In the genomic region with DNA sequence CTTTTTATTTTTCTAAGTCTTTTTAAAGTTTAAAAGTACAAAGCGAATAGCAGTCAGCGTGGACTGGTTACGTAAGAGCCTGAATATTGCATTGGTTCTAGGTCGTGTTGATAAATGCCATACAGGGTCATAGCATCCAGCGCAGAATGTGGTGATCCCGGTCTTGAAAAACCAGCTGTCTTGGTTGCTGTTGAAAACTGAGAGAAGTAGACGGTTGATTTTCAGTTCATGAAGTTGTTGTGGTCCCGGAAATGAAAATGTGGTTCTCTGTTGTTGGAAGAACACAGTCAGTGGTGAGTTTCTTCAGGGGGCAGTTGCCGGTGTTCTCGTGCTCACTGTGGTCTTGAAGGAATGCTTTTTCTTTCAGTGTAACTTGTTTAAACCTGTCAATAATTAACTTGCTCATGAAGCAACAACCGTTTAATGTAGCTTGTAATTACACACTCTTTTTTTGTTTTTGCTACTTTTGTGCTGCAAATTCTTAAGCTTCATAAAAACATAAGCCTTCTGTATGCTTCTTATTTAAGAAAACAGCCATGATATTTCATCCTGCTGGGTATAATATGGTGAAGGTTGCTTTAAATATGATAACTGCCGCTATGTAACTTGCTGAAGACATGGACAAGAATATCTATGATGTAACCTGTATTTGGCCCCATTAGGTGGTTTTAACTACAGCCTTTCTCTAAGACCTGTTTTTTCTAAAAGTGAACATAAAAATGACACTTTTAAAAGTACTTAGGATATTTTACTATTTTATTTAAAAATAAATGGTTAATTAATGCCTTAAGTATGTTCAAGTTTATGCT, we compare ENCODE assay signal across 10 cellular contexts.
DNase-seq lines count a peak whose midpoint lies in the region; ATAC-seq and TF ChIP-seq lines count a peak whose summit lies in the region.
"Had no signal": no experiment of that assay in that cellular context is flagged by ENCODE, and none has a peak within 500 bp of the region (broad histone marks: within the 10 kb centered on the region; RNA-seq: fewer than 3 reads in every experiment).

No MANE protein-coding gene starts in this region.

- 93% methylated on average over 12 of the region's 12 CpGs for WGBS in HUES64
- WGBS in body of pancreas, 2 donors, result 18 to 22% methylated on average over 12 of the region's 12 CpGs
- WGBS in smooth muscle cell (ENCODE audit: low lambda C conversion rate), result 77% methylated on average over 12 of the region's 12 CpGs

- peak; percentile 54 to 76 (median 66) for DNase-seq in body of pancreas
- DNase-seq in kidney glomerular epithelial cell (lab: John Stamatoyannopoulos, UW), result peak; percentile 95
- DNase-seq in smooth muscle cell (lab: John Stamatoyannopoulos, UW; ENCODE audit: unreplicated experiment), result no peak
- DNase-seq in NCI-H1930 (lab: John Stamatoyannopoulos, UW), result no peak
- DNase-seq: activated CD4-positive, alpha-beta T cell treated with anti-CD3 and anti-CD28 coated beads for 4 hours; activated naive CD4-positive, alpha-beta T cell treated with Interleukin-2 at 50 U/mL for 16 hours; DMS79 had no signal

- no peaks in the 10 kb centered on the region for H3K27me3 ChIP-seq in HUES64 (ENCODE audit: insufficient read depth, low read length)
- H3K27me3 ChIP-seq in body of pancreas, result no peaks in the 10 kb centered on the region
- H3K27me3 ChIP-seq in smooth muscle cell (ENCODE audit: low read depth), result no peaks in the 10 kb centered on the region

- peak in 2 of 3 donors; percentile 52 to 64 for TF ChIP-seq POLR2A in body of pancreas (IDR thresholded peaks at IDR 0.05)

- H3K36me3 ChIP-seq in HUES64 (ENCODE audit: insufficient read depth, low read length) (peaks cover 82% of the 10 kb centered on the region), body of pancreas (replicated peaks in 1 of 2; ENCODE audit: insufficient read depth in 1 of 2, low read depth in 2 of 2) (peaks cover 0 to 5% of the 10 kb centered on the region in 2 donors), smooth muscle cell (ENCODE audit: low read depth) (peaks cover 4% of the 10 kb centered on the region)

- peak overlapping the region; percentile 55 for H3K4me2 ChIP-seq in smooth muscle cell

- peak; percentile 90 for ATAC-seq in body of pancreas
- no peak for ATAC-seq in HG02642 (IDR thresholded peaks at IDR 0.05; ENCODE audit: poor library complexity, unreplicated experiment)
- ATAC-seq in GM21360 (IDR thresholded peaks at IDR 0.05; ENCODE audit: unreplicated experiment), result no peak

- intact Hi-C loops in body of pancreas (cut with DNase I), result no loop called here

- H3K9me3 ChIP-seq in HUES64 (ENCODE audit: insufficient read depth, low read depth, low read length) (no peaks in the 10 kb centered on the region), body of pancreas (no peaks in the 10 kb centered on the region), smooth muscle cell (replicated peaks; ENCODE audit: low read depth) (no peaks in the 10 kb centered on the region)

- H3K27ac ChIP-seq in HUES64 (ENCODE audit: low read depth, low read length) (0 out of 2 replicates have a peak overlapping the region, but pooled peaks have one; percentile 24), body of pancreas (peak overlapping the region; percentile 62 to 84 (median 80)), smooth muscle cell (ENCODE audit: low read depth) (peak overlapping the region; percentile 83)

- TF ChIP-seq CTCF in body of pancreas (IDR thresholded peaks at IDR 0.05) (no peak), smooth muscle cell (IDR thresholded peaks at IDR 0.05; ENCODE audit: borderline replicate concordance, insufficient read depth, poor library complexity, severe bottlenecking) (no peak)

- H3K4me1 ChIP-seq in HUES64 (ENCODE audit: insufficient read depth, low read length) (peaks cover 24% of the 10 kb centered on the region; the same call in 1 of the 2 replicates), body of pancreas (peaks cover 21% of the 10 kb centered on the region), smooth muscle cell (ENCODE audit: low read depth) (peaks cover 22% of the 10 kb centered on the region)

- H3K4me3 ChIP-seq in HUES64 (ENCODE audit: low read length), result no peak overlapping the region
- no peak overlapping the region for H3K4me3 ChIP-seq in body of pancreas
- peak overlapping the region; percentile 32 for H3K4me3 ChIP-seq in smooth muscle cell

- H3K9ac ChIP-seq in HUES64 (ENCODE audit: low read depth, low read length), result no peak overlapping the region
- peak overlapping the region; percentile 35 for H3K9ac ChIP-seq in smooth muscle cell (ENCODE audit: low read depth)

- H4K20me1 ChIP-seq in smooth muscle cell (ENCODE audit: low read depth), result peaks cover 11% of the 10 kb centered on the region

- H3F3A ChIP-seq in smooth muscle cell (ENCODE audit: low read depth), result peaks cover 9% of the 10 kb centered on the region

- no peak overlapping the region for H2AFZ ChIP-seq in smooth muscle cell (ENCODE audit: low read depth)

- peaks cover 23% of the 10 kb centered on the region for H3K79me2 ChIP-seq in smooth muscle cell (ENCODE audit: low read depth)

Comparison
In these comparisons a context has a peak if more than half of its experiments do, and no peak if none do; other contexts are left out.
1. H3K27ac ChIP-seq: peak in every context shown above with its lines; median percentile 83 in smooth muscle cell; 80 in body of pancreas; 24 in HUES64.
2. DNase-seq: peak in body of pancreas (4 of 4) and kidney glomerular epithelial cell (single experiment); none in smooth muscle cell (single experiment) and NCI-H1930 (0 of 2).